ENCODE assay signal across 8 cellular contexts in genomic region chr7:7761340-7761973, GRCh38. TPM values are rescaled to one million over a fixed set of nuclear protein-coding genes. Genes with fewer than 3 reads are reported as not detected.
A peak's percentile ranks its signal among the peaks of the same experiment; 100 is the strongest.
DNase-seq lines count a peak whose midpoint lies in the region; ATAC-seq lines count a peak whose summit lies in the region.

No MANE protein-coding gene starts in this region.

- ATAC-seq in GM18511 (IDR thresholded peaks at IDR 0.05; ENCODE audit: unreplicated experiment) (peak; percentile 41), right cardiac atrium (peak; percentile 55 to 61), HG03571 (IDR thresholded peaks at IDR 0.05; ENCODE audit: unreplicated experiment) (no peak), HG03469 (IDR thresholded peaks at IDR 0.05; ENCODE audit: unreplicated experiment) (no peak)
- no peak for ATAC-seq in activated naive CD8-positive, alpha-beta T cell treated with anti-CD3 and anti-CD28 coated beads, Interleukin-2, amount 50 U/mL, for 24 hours

- H3K36me3 ChIP-seq in stomach smooth muscle (ENCODE audit: control insufficient read depth in 2 of 2, insufficient read depth in 2 of 2, low read length in 2 of 2), result no peaks in the 10 kb centered on the region

- no peaks in the 10 kb centered on the region for H3K9me3 ChIP-seq in right cardiac atrium (ENCODE audit: control insufficient read depth, low read length)
- H3K9me3 ChIP-seq in stomach smooth muscle (ENCODE audit: control insufficient read depth in 2 of 2, low read length in 2 of 2), result no peaks in the 10 kb centered on the region

- H3K4me1 ChIP-seq in right cardiac atrium (ENCODE audit: control insufficient read depth, insufficient read depth, low read length), result no peaks in the 10 kb centered on the region
- H3K4me1 ChIP-seq in stomach smooth muscle (ENCODE audit: control insufficient read depth, insufficient read depth, low read length), result peaks cover 10% of the 10 kb centered on the region

- peaks cover 42% of the 10 kb centered on the region for H3K4me1 Mint-ChIP-seq in activated naive CD8-positive, alpha-beta T cell treated with anti-CD3 and anti-CD28 coated beads, Interleukin-2, amount 50 U/mL, for 24 hours

- H3K9ac ChIP-seq in stomach smooth muscle (ENCODE audit: low read length in 2 of 2), result peak overlapping the region in 1 of 2 donors; percentile 43

- WGBS in right cardiac atrium, result 35% methylated on average over 5 of the region's 5 CpGs

- intact Hi-C loops in right cardiac atrium (cut with DNase I), result loop anchor here in 3 of 4 donors (5.0 kb wide), 1 partner anchor 79 kb away; no protein-coding TSS in a partner anchor

- no peaks in the 10 kb centered on the region for H3K9me3 Mint-ChIP-seq in activated naive CD8-positive, alpha-beta T cell treated with anti-CD3 and anti-CD28 coated beads, Interleukin-2, amount 50 U/mL, for 24 hours

- DNase-seq in Ammon's horn (ENCODE audit: low spot score), result peak; percentile 38
- peak; percentile 44 for DNase-seq in NCI-H2029 (lab: John Stamatoyannopoulos, UW)
- no peak for DNase-seq in activated naive CD8-positive, alpha-beta T cell treated with anti-CD3 and anti-CD28 coated beads, Interleukin-2, amount 50 U/mL, for 24 hours
- no peak for DNase-seq in right cardiac atrium

- H3K4me3 ChIP-seq in right cardiac atrium (ENCODE audit: low read length) (peak overlapping the region; percentile 92), stomach smooth muscle (ENCODE audit: low read length in 2 of 2) (peak overlapping the region; percentile 65 to 67)

- no peaks in the 10 kb centered on the region for H3K36me3 Mint-ChIP-seq in activated naive CD8-positive, alpha-beta T cell treated with anti-CD3 and anti-CD28 coated beads, Interleukin-2, amount 50 U/mL, for 24 hours (ENCODE audit: low read depth)

- no peak overlapping the region for H3K27ac ChIP-seq in right cardiac atrium (ENCODE audit: low read length)
- peak overlapping the region; percentile 46 for H3K27ac ChIP-seq in stomach smooth muscle (ENCODE audit: low read length)

- H3K27me3 ChIP-seq in right cardiac atrium (ENCODE audit: control insufficient read depth, insufficient read depth) (no peaks in the 10 kb centered on the region), stomach smooth muscle (ENCODE audit: control insufficient read depth in 1 of 2, insufficient read depth in 2 of 2, low read length in 2 of 2) (no peaks in the 10 kb centered on the region)

- H3K27ac Mint-ChIP-seq in activated naive CD8-positive, alpha-beta T cell treated with anti-CD3 and anti-CD28 coated beads, Interleukin-2, amount 50 U/mL, for 24 hours, result peak overlapping the region; percentile 81

- no peaks in the 10 kb centered on the region for H3K27me3 Mint-ChIP-seq in activated naive CD8-positive, alpha-beta T cell treated with anti-CD3 and anti-CD28 coated beads, Interleukin-2, amount 50 U/mL, for 24 hours

- peak overlapping the region; percentile 86 for H3K4me3 Mint-ChIP-seq in activated naive CD8-positive, alpha-beta T cell treated with anti-CD3 and anti-CD28 coated beads, Interleukin-2, amount 50 U/mL, for 24 hours

RNA-seq across cellular contexts. Expression of gene RPA3, which starts 43.0 kb away (rescaled TPM):
- total RNA-seq in right cardiac atrium, result 10 to 100 TPM; 17.6 to 27.4 (median 21.0) TPM
- 25.0 TPM for polyA plus RNA-seq in right cardiac atrium

Comparison
In these comparisons a context has a peak if more than half of its experiments do, and no peak if none do; other contexts are left out.
1. DNase-seq: peak in Ammon's horn (single experiment) and NCI-H2029 (single experiment); none in activated naive CD8-positive, alpha-beta T cell treated with anti-CD3 and anti-CD28 coated beads, Interleukin-2, amount 50 U/mL, for 24 hours (single experiment) and right cardiac atrium (0 of 3).
2. ATAC-seq: peak in GM18511 (single experiment) and right cardiac atrium (2 of 2); none in activated naive CD8-positive, alpha-beta T cell treated with anti-CD3 and anti-CD28 coated beads, Interleukin-2, amount 50 U/mL, for 24 hours (single experiment), HG03571 (single experiment) and HG03469 (single experiment).